35 cellular contexts compared by ENCODE assay signal in genomic region chr19:15062036-15062435, GRCh38. TPM values are rescaled to one million over a fixed set of nuclear protein-coding genes. Genes with fewer than 3 reads are reported as not detected.
"Had no signal": no experiment of that assay in that cellular context is flagged by ENCODE, and none has a peak within 500 bp of the region (broad histone marks: within the 10 kb centered on the region; RNA-seq: fewer than 3 reads in every experiment).

No MANE protein-coding gene starts in this region.

- H3K4me2 ChIP-seq: neural progenitor cell had no signal

- H3K36me3 ChIP-seq: esophagus squamous epithelium, heart right ventricle, left lung, neural progenitor cell, prostate gland, right atrium auricular region, sigmoid colon, thoracic aorta, tibial nerve, upper lobe of right lung, vagina had no signal

- DNase-seq: cortex of kidney; effector memory CD8-positive, alpha-beta T cell; erythroblast; esophagus squamous epithelium; foreskin melanocyte; glutamatergic neuron; heart right ventricle; hippocampal formation; left cardiac atrium; left lung; mesendoderm; midbrain; naive thymus-derived CD4-positive, alpha-beta T cell; sigmoid colon; stimulated activated CD4-positive, alpha-beta T cell treated with anti-CD3 and anti-CD28 coated beads, Interleukin-2, amount 100 ng/mL, for 24 hours; stimulated activated CD4-positive, alpha-beta T cell treated with anti-CD3 and anti-CD28 coated beads, Interleukin-4, amount 100 ng/mL, for 24 hours; stimulated activated naive CD8-positive, alpha-beta T cell treated with anti-CD3 and anti-CD28 coated beads, Interleukin-15, Interleukin-2, amounts not matched to agents 100 U/mL and 50 U/mL, for 24 hours; upper lobe of right lung had no signal

- H3K27ac Mint-ChIP-seq: effector memory CD8-positive, alpha-beta T cell; naive thymus-derived CD4-positive, alpha-beta T cell; nephron; neural progenitor cell; stimulated activated effector memory CD8-positive, alpha-beta T cell treated with anti-CD3 and anti-CD28 coated beads, Interleukin-12 subunit alpha, Interleukin-12 subunit beta, amount 100 ng/mL, for 72 hours had no signal

- H3K9me3 Mint-ChIP-seq: stimulated activated effector memory CD8-positive, alpha-beta T cell treated with anti-CD3 and anti-CD28 coated beads, Interleukin-12 subunit alpha, Interleukin-12 subunit beta, amount 100 ng/mL, for 72 hours had no signal

- H2AFZ ChIP-seq: neural progenitor cell had no signal

- FAIRE-seq: endometrium, islet of Langerhans had no signal

- ATAC-seq: effector memory CD8-positive, alpha-beta T cell; heart right ventricle; left cardiac atrium; left lung; naive thymus-derived CD4-positive, alpha-beta T cell; stimulated activated effector memory CD8-positive, alpha-beta T cell treated with anti-CD3 and anti-CD28 coated beads, Interleukin-12 subunit alpha, Interleukin-12 subunit beta, amount 100 ng/mL, for 72 hours; stimulated activated naive CD8-positive, alpha-beta T cell treated with anti-CD3 and anti-CD28 coated beads, Interleukin-15, Interleukin-2, amounts not matched to agents 100 U/mL and 50 U/mL, for 24 hours; upper lobe of right lung had no signal

- H3K36me3 Mint-ChIP-seq: neural progenitor cell had no signal

- H3K4me1 Mint-ChIP-seq: naive thymus-derived CD4-positive, alpha-beta T cell; nephron; neural progenitor cell; stimulated activated effector memory CD8-positive, alpha-beta T cell treated with anti-CD3 and anti-CD28 coated beads, Interleukin-12 subunit alpha, Interleukin-12 subunit beta, amount 100 ng/mL, for 72 hours had no signal

- H3K4me3 Mint-ChIP-seq: effector memory CD8-positive, alpha-beta T cell; naive thymus-derived CD4-positive, alpha-beta T cell; nephron; neural progenitor cell; stimulated activated effector memory CD8-positive, alpha-beta T cell treated with anti-CD3 and anti-CD28 coated beads, Interleukin-12 subunit alpha, Interleukin-12 subunit beta, amount 100 ng/mL, for 72 hours had no signal

- H3K4me3 ChIP-seq: esophagus squamous epithelium, heart right ventricle, left lung, neural progenitor cell, prostate gland, right atrium auricular region, sigmoid colon, thoracic aorta, tibial nerve, upper lobe of right lung, vagina had no signal

- H3K4me1 ChIP-seq: esophagus squamous epithelium, heart right ventricle, left lung, neural progenitor cell, prostate gland, right atrium auricular region, sigmoid colon, tibial nerve, upper lobe of right lung, vagina had no signal

- H3K27ac ChIP-seq: esophagus squamous epithelium, heart right ventricle, left lung, neural progenitor cell, prostate gland, right atrium auricular region, sigmoid colon, thoracic aorta, tibial nerve, upper lobe of right lung, vagina had no signal

- H3K27me3 ChIP-seq: neural progenitor cell, right atrium auricular region, tibial nerve, vagina had no signal

- H3K9me3 ChIP-seq: esophagus squamous epithelium, heart right ventricle, left lung, prostate gland, right atrium auricular region, sigmoid colon, thoracic aorta, upper lobe of right lung, vagina had no signal

- H3K9ac ChIP-seq: neural progenitor cell had no signal

RNA-seq across cellular contexts. Expression of gene CASP14, which starts 12.8 kb away (rescaled TPM):
- total RNA-seq: dermis microvascular lymphatic vessel endothelial cell; heart right ventricle; kidney epithelial cell; left cardiac atrium; left lung; lung microvascular endothelial cell; mucosa of gallbladder; naive thymus-derived CD4-positive, alpha-beta T cell; osteoblast; right atrium auricular region; sigmoid colon; skeletal muscle tissue; tibial nerve; upper lobe of right lung had no signal
- polyA plus RNA-seq: heart right ventricle; naive thymus-derived CD4-positive, alpha-beta T cell; sigmoid colon had no signal

RNA-seq across cellular contexts. Expression of gene OR1I1, which starts 20.0 kb away (rescaled TPM):
- total RNA-seq: dermis microvascular lymphatic vessel endothelial cell; esophagus squamous epithelium; heart right ventricle; kidney epithelial cell; left cardiac atrium; left lung; lower leg skin; lung microvascular endothelial cell; mucosa of gallbladder; naive thymus-derived CD4-positive, alpha-beta T cell; osteoblast; prostate gland; right atrium auricular region; sigmoid colon; skeletal muscle tissue; thoracic aorta; tibial nerve; upper lobe of right lung; vagina had no signal
- polyA plus RNA-seq: heart right ventricle; naive thymus-derived CD4-positive, alpha-beta T cell; sigmoid colon had no signal
